Comparison of ENCODE assay signal across 27 cellular contexts in genomic region chr4:139668036-139668435, GRCh38. TPM values are rescaled to one million over a fixed set of nuclear protein-coding genes. Genes with fewer than 3 reads are reported as not detected.
A peak's percentile ranks its signal among the peaks of the same experiment; 100 is the strongest.
DNase-seq lines count a peak whose midpoint lies in the region; ATAC-seq, FAIRE-seq and TF ChIP-seq lines count a peak whose summit lies in the region.
"Had no signal": no experiment of that assay in that cellular context is flagged by ENCODE, and none has a peak within 500 bp of the region (broad histone marks: within the 10 kb centered on the region; RNA-seq: fewer than 3 reads in every experiment).

No MANE protein-coding gene starts in this region.

- TF ChIP-seq RAD21 in K562 (CRISPR knock-in tag; conservative IDR thresholded peaks at IDR 0.05 in 1 of 2, IDR thresholded peaks at IDR 0.05 in 1 of 2) = no peak

- FAIRE-seq in K562 (lab: Jason Lieb, UNC) = no peak
- FAIRE-seq: urothelium cell line had no signal

- H2AFZ ChIP-seq in K562 (ENCODE audit: low read depth, low read length) = no peak overlapping the region

- TF ChIP-seq CTCF in left ventricle myocardium inferior (IDR thresholded peaks at IDR 0.05; ENCODE audit: borderline replicate concordance) (no peak), K562 (IDR thresholded peaks at IDR 0.05 in 2 of 3, conservative IDR thresholded peaks at IDR 0.05 in 1 of 3; ENCODE audit: insufficient read depth in 2 of 3, low read depth in 1 of 3, low read length in 3 of 3) (no peak), transverse colon (IDR thresholded peaks at IDR 0.05) (no peak), RWPE1 (conservative IDR thresholded peaks at IDR 0.05; ENCODE audit: low read depth) (no peak)

- H3K4me3 ChIP-seq in left ventricle myocardium inferior = peak overlapping the region; percentile 9
- no peak overlapping the region for H3K4me3 ChIP-seq in K562
- no peak overlapping the region for H3K4me3 ChIP-seq in mucosa of stomach (ENCODE audit: low read length)
- H3K4me3 ChIP-seq in transverse colon = peak overlapping the region in 1 of 4 donors; percentile 47

- H3K9ac ChIP-seq in K562 (ENCODE audit: insufficient read depth in 1 of 2, low read depth in 2 of 2, low read length in 2 of 2) (no peak overlapping the region), mucosa of stomach (ENCODE audit: low read length) (peak overlapping the region; percentile 23)

- H3K4me2 ChIP-seq in K562 (ENCODE audit: insufficient read depth, low read length) = no peak overlapping the region

- H3K9me3 ChIP-seq in left ventricle myocardium inferior (replicated peaks) (no peaks in the 10 kb centered on the region), K562 (replicated peaks; ENCODE audit: control insufficient read depth, insufficient read depth, low read depth, low read length) (no peaks in the 10 kb centered on the region), mucosa of stomach (ENCODE audit: control insufficient read depth, low read length) (no peaks in the 10 kb centered on the region), transverse colon (no peaks in the 10 kb centered on the region)
- H3K9me3 ChIP-seq: left lung had no signal

- H3K79me2 ChIP-seq in K562 (ENCODE audit: control insufficient read depth, insufficient read depth, low read length) = peaks cover 49% of the 10 kb centered on the region; the same call in 2 of the 3 replicates

- ATAC-seq in left cardiac atrium = no peak
- no peak for ATAC-seq in K562
- ATAC-seq: left lung had no signal

- no TSS peak for BruUV-seq in K562 (replicated peaks; lab: Mats Ljungman, UMichigan)

- in situ Hi-C loops in K562 (cut with MboI) (no loop called here), transverse colon (cut with MboI; ENCODE audit: low pct_ligation_motif_present in 1 of 4, low pct_unique_long_range_greater_than_20kb in 1 of 4, low sequenced_read_pairs in 3 of 4) (no loop called here)

- TF ChIP-seq EP300 in K562 (IDR thresholded peaks at IDR 0.05; ENCODE audit: low read length) (peak; percentile 33; the same call in 1 of the 2 replicates), transverse colon (IDR thresholded peaks at IDR 0.05; ENCODE audit: low read depth) (no peak)

- H3K4me1 ChIP-seq in left ventricle myocardium inferior (peaks cover 61% of the 10 kb centered on the region), K562 (replicated peaks in 1 of 2; ENCODE audit: control insufficient read depth in 2 of 2, insufficient read depth in 2 of 2, low read length in 2 of 2) (peaks cover 20 to 47% of the 10 kb centered on the region in 2 experiments), mucosa of stomach (ENCODE audit: control insufficient read depth, insufficient read depth, low read length) (peaks cover 44% of the 10 kb centered on the region), transverse colon (peaks cover 7 to 45% (median 31%) of the 10 kb centered on the region in 4 donors)

- DNase-seq in left ventricle myocardium inferior = no peak
- DNase-seq in left cardiac atrium = no peak
- DNase-seq in K562 (ENCODE audit: extremely low read depth in 1 of 4, low spot score in 3 of 4) = peak in 1 of 4 experiments; percentile 45
- no peak for DNase-seq in transverse colon
- no peak for DNase-seq in amygdala (lab: John Stamatoyannopoulos, UW)
- DNase-seq in RWPE1 (ENCODE audit: low spot score) = no peak
- no peak for DNase-seq in SHP77 treated with DMSO at 0.1 percent for 48 hours (lab: John Stamatoyannopoulos, UW)
- DNase-seq: activated CD4-positive, alpha-beta memory T cell treated with anti-CD3 and anti-CD28 coated beads for 36 hours; activated effector memory CD4-positive, alpha-beta T cell treated with Interleukin-2 at 50 U/mL for 16 hours; activated naive CD8-positive, alpha-beta T cell treated with anti-CD3 and anti-CD28 coated beads, Interleukin-2, amount 10 ng/mL, durations not matched to agents 7 days and 5 days; AML-193; erythroblast; foreskin fibroblast; H9; immature natural killer cell; Kasumi-1; left lung; NCI-H1048; NCI-H187 treated with DMSO at 0.1 percent for 48 hours; NCI-H345; NCI-H82; posterior cingulate gyrus; SHP77; SW 1271; T1000 had no signal

- no peaks in the 10 kb centered on the region; the same call in 1 of the 2 replicates for H4K20me1 ChIP-seq in K562 (replicated peaks; ENCODE audit: control insufficient read depth, insufficient read depth, low read length)

- no peaks in the 10 kb centered on the region for H3K9me1 ChIP-seq in K562 (ENCODE audit: control insufficient read depth, insufficient read depth, low read length)

- POLR2A ChIA-PET in K562 (lab: Yijun Ruan, JAX) = no interaction called here
- POLR2A ChIA-PET in RWPE1 (lab: Yijun Ruan, JAX; ENCODE audit: low non-redundant PET) = no interaction called here

- peaks cover 16% of the 10 kb centered on the region for H3K36me3 ChIP-seq in left ventricle myocardium inferior
- H3K36me3 ChIP-seq in K562 (ENCODE audit: control insufficient read depth, insufficient read depth, low read length) = peaks cover 6% of the 10 kb centered on the region; the same call in 1 of the 3 replicates
- no peaks in the 10 kb centered on the region for H3K36me3 ChIP-seq in mucosa of stomach (ENCODE audit: control insufficient read depth, insufficient read depth, low read length)
- no peaks in the 10 kb centered on the region for H3K36me3 ChIP-seq in transverse colon

- CTCF ChIA-PET in K562 (lab: Yijun Ruan, JAX; ENCODE audit: low intra/inter-chr PET ratio) (no interaction called here), RWPE1 (lab: Yijun Ruan, JAX) (no interaction called here)

- intact Hi-C loops in left ventricle myocardium inferior (cut with micrococcal nuclease) (no loop called here), left cardiac atrium (cut with DNase I) (no loop called here), K562 (cut with micrococcal nuclease) (loop anchor here (5.0 kb wide), 1 partner anchor 484 kb away; the partner anchor contains the start of gene MAML3), transverse colon (cut with DNase I; ENCODE audit: low total_unique reads) (no loop called here)

- no peak for TF ChIP-seq POLR2A in K562 (conservative IDR thresholded peaks at IDR 0.05)
- no peak for TF ChIP-seq POLR2A in transverse colon (IDR thresholded peaks at IDR 0.05)

- H3K27ac ChIP-seq in left ventricle myocardium inferior (replicated peaks) = peak overlapping the region; percentile 90
- H3K27ac ChIP-seq in K562 (ENCODE audit: extremely low read depth, low read depth, low read length) = no peak overlapping the region
- peak overlapping the region; percentile 85 to 90 (median 88) for H3K27ac ChIP-seq in transverse colon
- no peak overlapping the region for H3K27ac ChIP-seq in RWPE1

- WGBS in K562 (ENCODE audit: insufficient coverage, low coverage, missing lambda C conversion rate) = 6% methylated on average over 2 of the region's 2 CpGs
- 35 to 58% methylated on average over 2 of the region's 2 CpGs for WGBS in transverse colon (ENCODE audit: low coverage in 1 of 2), 2 donors

- H3K27me3 ChIP-seq in left ventricle myocardium inferior (ENCODE audit: low read depth) = no peaks in the 10 kb centered on the region
- no peaks in the 10 kb centered on the region for H3K27me3 ChIP-seq in K562 (ENCODE audit: control insufficient read depth in 2 of 2, insufficient read depth in 2 of 2, low read length in 2 of 2)
- no peaks in the 10 kb centered on the region for H3K27me3 ChIP-seq in mucosa of stomach (ENCODE audit: control insufficient read depth, insufficient read depth, low read length)
- H3K27me3 ChIP-seq in transverse colon = no peaks in the 10 kb centered on the region
- H3K27me3 ChIP-seq: left lung had no signal

TF ChIP-seq in K562, 482 proteins besides CTCF, POLR2A, EP300 and RAD21 (continues in another document):
- TF ChIP-seq SMAD1 (IDR thresholded peaks at IDR 0.05; ENCODE audit: low read depth, low read length, partially characterized antibody) (no peak), SMARCC2 (IDR thresholded peaks at IDR 0.05; ENCODE audit: low read depth) (no peak), E2F8 (IDR thresholded peaks at IDR 0.05; ENCODE audit: low read depth, partially characterized antibody) (no peak)

RNA-seq across cellular contexts. Expression of gene MGST2, which starts 2.4 kb away (rescaled TPM):
- total RNA-seq in left ventricle myocardium inferior (134 TPM), left cardiac atrium (10 to 100 TPM; 87.4 to 95.1 TPM), K562 (2014; rRNA removed) (38.7 and 49.1 TPM in 2 replicates), K562 (2014; rRNA removed; fragmentation: Illumina TruSeq; extraction: Trizol) (82.0 and 94.3 TPM in 2 replicates), K562 (2015; rRNA removed; fragmentation: Illumina TruSeq; extraction: Trizol) (84.7 and 92.7 TPM in 2 replicates), K562 (2021) (55.0 and 61.0 TPM in 2 replicates), transverse colon (10 to 100 TPM in 3 of 4 donors, 1 to 10 TPM in 1; 3.4 to 91.5 (median 39.4) TPM)
- 32.7 and 49.5 TPM in 2 replicates for total RNA-seq in K562 (2011; cell fraction: chromatin; rRNA removed; ENCODE audit: low replicate concordance)
- total RNA-seq in K562 (2011; cell fraction: nucleolus; rRNA removed) = 34.0 and 43.0 TPM in 2 replicates
- 49.1 and 50.4 TPM in 2 replicates for total RNA-seq in K562 (2011; cell fraction: nucleoplasm; rRNA removed)
- polyA plus RNA-seq in K562 (2011; rRNA removed) (59.5 and 74.6 TPM in 2 replicates), K562 (2014; fragmentation: Illumina TruSeq; extraction: Trizol) (80.0 and 84.6 TPM in 2 replicates), K562 (2014; fragmentation: Nextera tagmentation; extraction: Ambion mirVana) (100 to 1,000 TPM; 108 to 115 TPM), K562 (2014; rRNA removed) (96.7 and 112 TPM in 2 replicates)
- 37.7 and 87.4 TPM in 2 replicates for polyA plus RNA-seq in K562 (2011; cell fraction: cytosol; rRNA removed)
- 13.9 and 28.1 TPM in 2 replicates for polyA plus RNA-seq in K562 (2011; cell fraction: nucleus; rRNA removed)
- polyA plus RNA-seq in K562 (2012) = 62.4 and 77.5 TPM in 2 replicates
- polyA minus RNA-seq in K562 (2011; rRNA and poly(A)+ RNA removed) = 23.9 and 27.1 TPM in 2 replicates
- polyA minus RNA-seq in K562 (2011; cell fraction: cytosol; rRNA and poly(A)+ RNA removed) = 14.1 and 16.5 TPM in 2 replicates
- polyA minus RNA-seq in K562 (2011; cell fraction: nucleus; rRNA and poly(A)+ RNA removed) = 11.4 and 23.4 TPM in 2 replicates

Comparison
In these comparisons a context has a peak if more than half of its experiments do, and no peak if none do; other contexts are left out.
1. H3K27ac ChIP-seq: peak in left ventricle myocardium inferior (single experiment) and transverse colon (4 of 4); none in K562 (single experiment) and RWPE1 (single experiment).